13 cellular contexts compared by ENCODE assay signal in the genomic region with DNA sequence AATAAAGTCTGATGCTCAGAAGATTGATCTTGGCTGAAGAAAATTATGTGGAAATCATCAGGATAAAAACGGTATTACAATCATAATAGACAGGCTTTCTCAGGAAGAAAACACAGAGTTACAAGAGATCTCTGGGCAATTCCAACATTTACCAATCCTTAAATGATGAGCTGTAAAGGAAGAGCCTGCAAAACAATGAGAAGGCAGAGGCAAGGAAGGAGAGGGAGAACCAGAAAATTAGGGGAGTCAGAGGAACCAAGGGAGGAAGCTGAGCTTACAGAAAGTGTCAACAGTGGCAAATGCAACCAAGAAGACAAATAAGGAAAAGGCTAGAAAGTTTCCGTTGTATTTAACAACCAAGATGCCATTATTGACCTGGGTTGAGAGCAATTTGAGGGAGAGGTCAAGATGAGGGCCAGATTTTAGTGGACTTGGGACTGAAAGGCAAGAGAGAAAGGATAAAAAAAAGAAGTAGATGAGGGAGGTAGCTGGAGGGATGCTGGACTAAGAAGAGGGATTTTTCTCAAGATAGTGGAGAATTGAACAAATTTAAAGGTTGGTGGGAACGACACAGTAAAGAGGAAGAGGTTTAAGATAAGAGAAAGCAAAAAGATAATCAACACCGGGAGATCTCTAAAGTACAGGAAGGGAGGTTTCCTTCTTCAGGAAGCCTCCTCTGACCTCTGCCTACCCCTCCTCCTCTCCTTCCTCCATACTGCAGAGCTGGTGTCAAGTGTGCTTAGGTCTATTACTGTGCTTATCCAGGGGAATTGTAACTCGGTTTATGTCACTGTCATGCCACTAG.
DNase-seq lines count a peak whose midpoint lies in the region; ATAC-seq and TF ChIP-seq lines count a peak whose summit lies in the region.
"Had no signal": no experiment of that assay in that cellular context is flagged by ENCODE, and none has a peak within 500 bp of the region (broad histone marks: within the 10 kb centered on the region; RNA-seq: fewer than 3 reads in every experiment).

No MANE protein-coding gene starts in this region.

- no peak overlapping the region for H3K4me2 ChIP-seq in OCI-LY3 (ENCODE audit: low read length)

- H3K27me3 ChIP-seq in heart left ventricle (no peaks in the 10 kb centered on the region), OCI-LY3 (ENCODE audit: low read depth, low read length) (no peaks in the 10 kb centered on the region), spleen (replicated peaks in 1 of 7) (no peaks in the 10 kb centered on the region), sigmoid colon (no peaks in the 10 kb centered on the region)
- no peaks in the 10 kb centered on the region for H3K27me3 ChIP-seq in effector memory CD4-positive, alpha-beta T cell (replicated peaks; ENCODE audit: control insufficient read depth, insufficient read depth, low read length, poor library complexity, severe bottlenecking)

- ATAC-seq in heart left ventricle: peak in 2 of 4 donors; percentile 66 to 79
- no peak for ATAC-seq in HG03457 (IDR thresholded peaks at IDR 0.05; ENCODE audit: unreplicated experiment)

- peak overlapping the region; percentile 11; the same call in 1 of the 2 replicates for H2AFZ ChIP-seq in OCI-LY3 (ENCODE audit: low read depth, low read length)

- no peak for TF ChIP-seq EP300 in sigmoid colon (IDR thresholded peaks at IDR 0.05)

- no peak for DNase-seq in heart left ventricle
- DNase-seq in cardiac septum (ENCODE audit: low spot score): no peak
- no peak for DNase-seq in effector memory CD4-positive, alpha-beta T cell
- no peak for DNase-seq in spleen
- no peak for DNase-seq in sigmoid colon
- no peak for DNase-seq in NCI-H2171 treated with DMSO at 0.1 percent for 48 hours (lab: John Stamatoyannopoulos, UW)
- DNase-seq: amygdala; hippocampal formation; NCI-H187; stimulated activated CD4-positive, alpha-beta T cell treated with anti-CD3 and anti-CD28 coated beads, Interleukin-15, amount 100 ng/mL, for 24 hours; WERI-Rb-1 had no signal

- intact Hi-C loops in heart left ventricle (cut with DNase I): loop anchor here in 3 of 10 donors (5.0 to 10.0 kb wide), 2 partner anchors 58 to 109 kb away; no protein-coding TSS in a partner anchor
- intact Hi-C loops in cardiac septum (cut with DNase I): loop anchor here (5.0 kb wide), 1 partner anchor 117 kb away; the partner anchor contains the start of gene DUSP6
- intact Hi-C loops in spleen (cut with DNase I; ENCODE audit: low total_unique reads): no loop called here
- intact Hi-C loops in sigmoid colon (cut with DNase I): no loop called here

- no peaks in the 10 kb centered on the region for H3K79me2 ChIP-seq in OCI-LY3 (ENCODE audit: low read length)

- H3K36me3 ChIP-seq in heart left ventricle (no peaks in the 10 kb centered on the region), OCI-LY3 (replicated peaks; ENCODE audit: low read depth, low read length) (no peaks in the 10 kb centered on the region), spleen (no peaks in the 10 kb centered on the region), sigmoid colon (no peaks in the 10 kb centered on the region)
- no peaks in the 10 kb centered on the region for H3K36me3 ChIP-seq in effector memory CD4-positive, alpha-beta T cell (ENCODE audit: control insufficient read depth, insufficient read depth, low read length)
- H3K36me3 ChIP-seq: WERI-Rb-1 had no signal

- no peak overlapping the region for H3K9ac ChIP-seq in OCI-LY3 (ENCODE audit: low read length)

- peak overlapping the region in 7 of 12 donors; percentile 3 to 67 (median 51) for H3K27ac ChIP-seq in heart left ventricle
- no peak overlapping the region for H3K27ac ChIP-seq in OCI-LY3 (ENCODE audit: low read length)
- H3K27ac ChIP-seq in effector memory CD4-positive, alpha-beta T cell (ENCODE audit: insufficient read depth, low read length, poor library complexity, severe bottlenecking): no peak overlapping the region
- peak overlapping the region in 7 of 8 donors; percentile 65 to 77 (median 67) for H3K27ac ChIP-seq in spleen
- no peak overlapping the region for H3K27ac ChIP-seq in sigmoid colon
- H3K27ac ChIP-seq: WERI-Rb-1 had no signal

- WGBS in heart left ventricle, 4 donors: 32 to 35% (median 33%) methylated on average over 5 of the region's 5 CpGs
- 16 to 25% (median 17%) methylated on average over 5 of the region's 5 CpGs for WGBS in spleen, 5 donors
- 24 to 30% methylated on average over 5 of the region's 5 CpGs for WGBS in sigmoid colon, 2 donors

- no peaks in the 10 kb centered on the region for H4K20me1 ChIP-seq in OCI-LY3 (ENCODE audit: insufficient read depth, low read length)

- TF ChIP-seq POLR2A in heart left ventricle (IDR thresholded peaks at IDR 0.05) (no peak), spleen (IDR thresholded peaks at IDR 0.05) (no peak), sigmoid colon (IDR thresholded peaks at IDR 0.05) (no peak)

- H3K9me3 ChIP-seq in heart left ventricle (no peaks in the 10 kb centered on the region), OCI-LY3 (ENCODE audit: insufficient read depth, low read length) (no peaks in the 10 kb centered on the region), spleen (no peaks in the 10 kb centered on the region), sigmoid colon (peaks cover 0 to 2% (median 0%) of the 10 kb centered on the region in 4 donors)
- no peaks in the 10 kb centered on the region for H3K9me3 ChIP-seq in effector memory CD4-positive, alpha-beta T cell (ENCODE audit: control insufficient read depth, low read length)

- H3K4me3 ChIP-seq in heart left ventricle: no peak overlapping the region
- no peak overlapping the region for H3K4me3 ChIP-seq in OCI-LY3 (ENCODE audit: low read length)
- H3K4me3 ChIP-seq in effector memory CD4-positive, alpha-beta T cell (ENCODE audit: insufficient read depth, low read depth, low read length, poor library complexity, severe bottlenecking): peak overlapping the region; percentile 5
- H3K4me3 ChIP-seq in spleen: peak overlapping the region in 1 of 8 donors; percentile 10
- no peak overlapping the region for H3K4me3 ChIP-seq in sigmoid colon

- TF ChIP-seq CTCF in heart left ventricle (IDR thresholded peaks at IDR 0.05) (peak in 1 of 12 donors; percentile 18), OCI-LY3 (IDR thresholded peaks at IDR 0.05; ENCODE audit: low read depth, low read length) (no peak), spleen (IDR thresholded peaks at IDR 0.05 in 8 of 11, conservative IDR thresholded peaks at IDR 0.05 in 3 of 11) (peak in 1 of 11 experiments; percentile 5), sigmoid colon (IDR thresholded peaks at IDR 0.05) (no peak)

- peaks cover 0 to 39% (median 23%) of the 10 kb centered on the region in 12 donors for H3K4me1 ChIP-seq in heart left ventricle
- no peaks in the 10 kb centered on the region for H3K4me1 ChIP-seq in OCI-LY3 (ENCODE audit: low read length)
- H3K4me1 ChIP-seq in effector memory CD4-positive, alpha-beta T cell (ENCODE audit: control insufficient read depth, insufficient read depth, low read length, poor library complexity, severe bottlenecking): peaks cover 24% of the 10 kb centered on the region
- H3K4me1 ChIP-seq in spleen: peaks cover 7 to 49% (median 26%) of the 10 kb centered on the region in 6 donors
- peaks cover 0 to 14% (median 4%) of the 10 kb centered on the region in 4 donors for H3K4me1 ChIP-seq in sigmoid colon

Comparison
In these comparisons a context has a peak if more than half of its experiments do, and no peak if none do; other contexts are left out.
1. H3K27ac ChIP-seq: peak in heart left ventricle (7 of 12) and spleen (7 of 8); none in OCI-LY3 (single experiment), effector memory CD4-positive, alpha-beta T cell (single experiment) and sigmoid colon (0 of 4).